Comparison of ENCODE assay signal across 8 cellular contexts in the genomic region with DNA sequence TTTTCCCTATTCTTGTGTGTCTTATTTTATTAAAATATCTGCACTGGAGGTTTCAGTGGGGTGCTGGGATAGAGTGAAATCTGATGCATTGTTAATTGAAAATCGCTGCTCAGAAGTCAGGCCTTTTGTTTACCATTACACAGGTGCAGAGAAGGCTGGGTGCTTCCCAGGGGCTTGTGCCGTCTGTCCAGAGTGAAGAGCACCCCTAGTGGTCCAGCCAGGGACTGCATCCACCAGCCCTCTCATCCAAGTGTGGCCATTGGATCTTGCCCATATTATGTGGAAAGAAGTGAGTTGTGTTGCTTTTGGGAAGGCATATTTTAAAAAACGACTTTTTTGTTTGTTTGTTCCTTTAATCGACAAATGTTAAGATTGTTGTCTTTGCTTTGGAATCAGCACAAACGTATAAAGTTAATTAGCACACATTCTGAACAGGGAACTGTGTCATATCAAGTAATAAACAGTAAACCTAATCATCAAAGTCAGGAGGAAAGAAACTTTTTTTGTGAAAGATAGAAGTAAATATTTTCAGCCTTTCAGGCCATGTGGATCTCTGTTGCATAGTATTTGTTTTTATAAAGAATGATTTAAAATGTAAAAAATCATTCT.
DNase-seq lines count a peak whose midpoint lies in the region; ATAC-seq and TF ChIP-seq lines count a peak whose summit lies in the region.

No MANE protein-coding gene starts in this region.

- TF ChIP-seq CTCF in GM20000 (IDR thresholded peaks at IDR 0.05; ENCODE audit: extremely low read depth, missing control alignments) (peak; percentile 82), RWPE1 (conservative IDR thresholded peaks at IDR 0.05; ENCODE audit: low read depth) (peak; percentile 75), endothelial cell (IDR thresholded peaks at IDR 0.05; ENCODE audit: unreplicated experiment) (peak; percentile 95), osteocyte (IDR thresholded peaks at IDR 0.05) (peak; percentile 70)

- CTCF ChIA-PET in RWPE1 (lab: Yijun Ruan, JAX): no interaction called here

- H3K27ac ChIP-seq in RWPE1: no peak overlapping the region

- ATAC-seq in HG03469 (IDR thresholded peaks at IDR 0.05; ENCODE audit: unreplicated experiment): peak; percentile 85

- POLR2A ChIA-PET in RWPE1 (lab: Yijun Ruan, JAX; ENCODE audit: low non-redundant PET): no interaction called here

- no peak overlapping the region for H3K27ac Mint-ChIP-seq in endothelial cell (ENCODE audit: unreplicated experiment)
- H3K27ac Mint-ChIP-seq in osteocyte (ENCODE audit: unreplicated experiment): no peak overlapping the region

- H3K36me3 Mint-ChIP-seq in endothelial cell (ENCODE audit: low read depth, unreplicated experiment) (no peaks in the 10 kb centered on the region), osteocyte (ENCODE audit: unreplicated experiment) (no peaks in the 10 kb centered on the region)

- H3K27me3 Mint-ChIP-seq in endothelial cell (ENCODE audit: unreplicated experiment): peaks cover 1% of the 10 kb centered on the region
- H3K27me3 Mint-ChIP-seq in osteocyte (ENCODE audit: unreplicated experiment): peaks cover 6% of the 10 kb centered on the region

- H3K4me1 Mint-ChIP-seq in endothelial cell (ENCODE audit: unreplicated experiment) (no peaks in the 10 kb centered on the region), osteocyte (ENCODE audit: unreplicated experiment) (peaks cover 2% of the 10 kb centered on the region)

- DNase-seq in NCI-H2196 (lab: John Stamatoyannopoulos, UW; ENCODE audit: unreplicated experiment) (peak; percentile 3), NCI-H2196 treated with DMSO at 0.1 percent for 48 hours (lab: John Stamatoyannopoulos, UW; ENCODE audit: unreplicated experiment) (no peak), GM20000 (ENCODE audit: low spot score) (peak; percentile 46), RWPE1 (ENCODE audit: low spot score) (no peak), endothelial cell (ENCODE audit: low spot score) (peak; percentile 72), osteocyte (ENCODE audit: extremely low spot score, unreplicated experiment) (no peak), activated gamma-delta T cell treated with Interleukin-2 at 50 U/mL for 16 hours (no peak)

- H3K9me3 Mint-ChIP-seq in endothelial cell (ENCODE audit: unreplicated experiment): no peaks in the 10 kb centered on the region
- H3K9me3 Mint-ChIP-seq in osteocyte (ENCODE audit: unreplicated experiment): no peaks in the 10 kb centered on the region

- H3K4me3 Mint-ChIP-seq in endothelial cell (ENCODE audit: unreplicated experiment): no peak overlapping the region
- no peak overlapping the region for H3K4me3 Mint-ChIP-seq in osteocyte (ENCODE audit: unreplicated experiment)

Comparison
In these comparisons a context has a peak if more than half of its experiments do, and no peak if none do; other contexts are left out.
1. DNase-seq: peak in NCI-H2196 (single experiment), GM20000 (single experiment) and endothelial cell (single experiment); none in NCI-H2196 treated with DMSO at 0.1 percent for 48 hours (single experiment), RWPE1 (single experiment), osteocyte (single experiment) and activated gamma-delta T cell treated with Interleukin-2 at 50 U/mL for 16 hours (single experiment).
2. Peak in every context shown above with its lines, with median percentiles within 50 percentile points of each other: CTCF ChIP-seq.